Comparison of ENCODE assay signal across 9 cellular contexts in genomic region chr1:113783254-113784103, GRCh38. TPM values are rescaled to one million over a fixed set of nuclear protein-coding genes. Genes with fewer than 3 reads are reported as not detected.
DNase-seq lines count a peak whose midpoint lies in the region; ATAC-seq, FAIRE-seq and TF ChIP-seq lines count a peak whose summit lies in the region.
"Had no signal": no experiment of that assay in that cellular context is flagged by ENCODE, and none has a peak within 500 bp of the region (broad histone marks: within the 10 kb centered on the region; RNA-seq: fewer than 3 reads in every experiment).

No MANE protein-coding gene starts in this region.

- H3K9me3 Mint-ChIP-seq in stimulated activated memory B cell treated with anti-CD40 and anti-IgM and Interleukin-4, amounts not matched to agents 10 μg/mL and 1 μg/mL and 100 μg/mL, for 72 hours, result peaks cover 3% of the 10 kb centered on the region

- peaks cover 94% of the 10 kb centered on the region for H3K4me1 ChIP-seq in KMS-11 (ENCODE audit: low read depth, poor library complexity, severe bottlenecking)
- peaks cover 0 to 72% (median 47%) of the 10 kb centered on the region in 12 donors for H3K4me1 ChIP-seq in heart left ventricle

- ATAC-seq in GM21723 (IDR thresholded peaks at IDR 0.05; ENCODE audit: unreplicated experiment), result peak; percentile 80
- ATAC-seq in heart left ventricle, result peak in 3 of 4 donors; percentile 72 to 83 (median 82)
- ATAC-seq in stimulated activated memory B cell treated with anti-CD40 and anti-IgM and Interleukin-4, amounts not matched to agents 10 μg/mL and 1 μg/mL and 100 μg/mL, for 72 hours, result peak; percentile 94
- ATAC-seq: Panc1 had no signal

- no peaks in the 10 kb centered on the region; the same call in 1 of the 2 replicates for H3K79me2 ChIP-seq in KMS-11 (ENCODE audit: insufficient read depth, low read depth)

- WGBS in heart left ventricle, 4 donors, result 25 to 32% (median 28%) methylated on average over 4 of the region's 4 CpGs

- H3K36me3 Mint-ChIP-seq in stimulated activated memory B cell treated with anti-CD40 and anti-IgM and Interleukin-4, amounts not matched to agents 10 μg/mL and 1 μg/mL and 100 μg/mL, for 72 hours, result peaks cover 10% of the 10 kb centered on the region

- H2AFZ ChIP-seq in KMS-11 (ENCODE audit: low read depth), result no peak overlapping the region

- no peak overlapping the region for H3K9ac ChIP-seq in KMS-11

- no peaks in the 10 kb centered on the region for H3K36me3 ChIP-seq in KMS-11 (ENCODE audit: insufficient read depth)
- no peaks in the 10 kb centered on the region for H3K36me3 ChIP-seq in heart left ventricle

- TF ChIP-seq CTCF in KMS-11 (conservative IDR thresholded peaks at IDR 0.05; ENCODE audit: low read depth, low read length) (no peak), heart left ventricle (IDR thresholded peaks at IDR 0.05) (no peak)

- peaks cover 50% of the 10 kb centered on the region for H3K4me1 Mint-ChIP-seq in stimulated activated memory B cell treated with anti-CD40 and anti-IgM and Interleukin-4, amounts not matched to agents 10 μg/mL and 1 μg/mL and 100 μg/mL, for 72 hours

- no peaks in the 10 kb centered on the region for H3K9me3 ChIP-seq in heart left ventricle

- H3K27me3 ChIP-seq in KMS-11 (ENCODE audit: insufficient read depth, low read depth) (no peaks in the 10 kb centered on the region), heart left ventricle (no peaks in the 10 kb centered on the region)

- no peak overlapping the region for H3K4me3 ChIP-seq in KMS-11 (IDR thresholded peaks at IDR 0.05; ENCODE audit: insufficient read depth, low read depth, low read length)
- peak overlapping the region in 1 of 12 donors; percentile 2 for H3K4me3 ChIP-seq in heart left ventricle

- peak overlapping the region; percentile 83 for H3K27ac Mint-ChIP-seq in stimulated activated memory B cell treated with anti-CD40 and anti-IgM and Interleukin-4, amounts not matched to agents 10 μg/mL and 1 μg/mL and 100 μg/mL, for 72 hours

- peak overlapping the region; percentile 37; the same call in 1 of the 2 replicates for H3K27ac ChIP-seq in KMS-11
- H3K27ac ChIP-seq in heart left ventricle, result peak overlapping the region in 7 of 12 donors; percentile 3 to 86 (median 26)

- TF ChIP-seq POLR2A in GM12891 (IDR thresholded peaks at IDR 0.05; ENCODE audit: low read depth, low read length) (0 out of 2 replicates have a peak, but pooled peaks have one; percentile 27), heart left ventricle (IDR thresholded peaks at IDR 0.05) (no peak)

- H3K27me3 Mint-ChIP-seq in stimulated activated memory B cell treated with anti-CD40 and anti-IgM and Interleukin-4, amounts not matched to agents 10 μg/mL and 1 μg/mL and 100 μg/mL, for 72 hours, result no peaks in the 10 kb centered on the region

- H4K20me1 ChIP-seq in KMS-11 (ENCODE audit: insufficient read depth), result 0 out of 2 replicates have a peak, but pooled peaks cover 5% of the 10 kb centered on the region

- DNase-seq in GM12891 (ENCODE audit: insufficient read length, low spot score) (no peak), heart left ventricle (peak in 3 of 5 donors; percentile 19 to 37 (median 25)), HT-29 (ENCODE audit: low spot score) (no peak), NCI-H1417 treated with DMSO at 0.1 percent for 48 hours (lab: John Stamatoyannopoulos, UW) (no peak)
- DNase-seq in activated CD4-positive, alpha-beta T cell treated with anti-CD3 and anti-CD28 coated beads, Interleukin-2, amount 50 U/mL, for 4 hours, result peak; percentile 8 to 12

- FAIRE-seq in GM12891 (lab: Jason Lieb, UNC), result peak; percentile 56

- peak overlapping the region; percentile 36 for H3K4me2 ChIP-seq in KMS-11

- peak overlapping the region; percentile 10 for H3K4me3 Mint-ChIP-seq in stimulated activated memory B cell treated with anti-CD40 and anti-IgM and Interleukin-4, amounts not matched to agents 10 μg/mL and 1 μg/mL and 100 μg/mL, for 72 hours

- intact Hi-C loops in heart left ventricle (cut with DNase I), result no loop called here

TF ChIP-seq in GM12891, 5 proteins besides CTCF, POLR2A, EP300 and RAD21:
- peak; percentile 93 for TF ChIP-seq SPI1 (IDR thresholded peaks at IDR 0.05; ENCODE audit: low read depth, low read length)
- no peak for TF ChIP-seq PAX5 (IDR thresholded peaks at IDR 0.05; ENCODE audit: insufficient read depth, low read length, severe bottlenecking)
- no peak for TF ChIP-seq POLR2AphosphoS5 (IDR thresholded peaks at IDR 0.05; ENCODE audit: low read depth, low read length)
- no peak for TF ChIP-seq TAF1 (IDR thresholded peaks at IDR 0.05; ENCODE audit: low read depth, low read length)

RNA-seq across cellular contexts. Expression of gene PHTF1, which starts 24.2 kb away (rescaled TPM):
- polyA plus RNA-seq in GM12891 (2012; ENCODE audit: low read depth, missing spikeins), result 14.1 TPM
- 10 to 100 TPM in 8 of 9 donors, 1 to 10 TPM in 1; 5.5 to 19.7 (median 11.9) TPM for total RNA-seq in heart left ventricle
- 10 to 100 TPM in 1 of 2 donors, 1 to 10 TPM in 1; 3.2 to 13.6 TPM for polyA plus RNA-seq in heart left ventricle
- total RNA-seq in HT-29 (2014; rRNA removed; shearing (Covaris generic)), result 11.7 and 16.7 TPM in 2 replicates

RNA-seq across cellular contexts. Expression of gene RSBN1, which starts 28.8 kb away (rescaled TPM):
- 7.6 TPM for polyA plus RNA-seq in GM12891 (2012; ENCODE audit: low read depth, missing spikeins)
- total RNA-seq in heart left ventricle, result 10 to 100 TPM in 5 of 9 donors, 1 to 10 TPM in 4; 7.8 to 17.8 (median 10.6) TPM
- 1 to 10 TPM; 2.5 to 3.7 TPM for polyA plus RNA-seq in heart left ventricle
- total RNA-seq in HT-29 (2014; rRNA removed; shearing (Covaris generic)), result 4.0 and 4.2 TPM in 2 replicates

Comparison
In these comparisons a context has a peak if more than half of its experiments do, and no peak if none do; other contexts are left out.
1. DNase-seq: peak in activated CD4-positive, alpha-beta T cell treated with anti-CD3 and anti-CD28 coated beads, Interleukin-2, amount 50 U/mL, for 4 hours (2 of 2) and heart left ventricle (3 of 5); none in GM12891 (single experiment), HT-29 (single experiment) and NCI-H1417 treated with DMSO at 0.1 percent for 48 hours (single experiment).
2. Peak in every context shown above with its lines, with median percentiles within 50 percentile points of each other: ATAC-seq.